9 cellular contexts compared by ENCODE assay signal in genomic region chr6:25971187-25971811, GRCh38. TPM values are rescaled to one million over a fixed set of nuclear protein-coding genes. Genes with fewer than 3 reads are reported as not detected.
A peak's percentile ranks its signal among the peaks of the same experiment; 100 is the strongest.
DNase-seq lines count a peak whose midpoint lies in the region; ATAC-seq and FAIRE-seq lines count a peak whose summit lies in the region.
"Had no signal": no experiment of that assay in that cellular context is flagged by ENCODE, and none has a peak within 500 bp of the region (broad histone marks: within the 10 kb centered on the region; RNA-seq: fewer than 3 reads in every experiment).

No MANE protein-coding gene starts in this region.

- no peak overlapping the region for H3K4me3 Mint-ChIP-seq in activated T-cell treated with anti-CD3 and anti-CD28 coated beads, Interleukin-2, amount 50 U/mL, for 24 hours
- H3K4me3 Mint-ChIP-seq: T-helper 1 cell treated with Interleukin-12 subunit alpha and Interleukin-12 subunit beta and Interleukin-4 antibody, amounts not matched to agents 30 μg/mL and 1 μg/mL, for 36 hours had no signal

- DNase-seq in activated T-cell treated with anti-CD3 and anti-CD28 coated beads, Interleukin-2, amount 50 U/mL, for 24 hours: no peak
- DNase-seq in activated T-cell treated with anti-CD3 and anti-CD28 coated beads, Interleukin-2, amount 50 U/mL, for 1 hour: no peak
- DNase-seq in amniotic stem cell (lab: John Stamatoyannopoulos, UW) (peak; percentile 17), left lobe of liver (ENCODE audit: low spot score) (no peak), urothelium cell line (ENCODE audit: low spot score) (peak; percentile 71), NCI-H187 (lab: John Stamatoyannopoulos, UW) (no peak)
- no peak for DNase-seq in activated effector memory CD4-positive, alpha-beta T cell treated with Interleukin-2 at 50 U/mL for 16 hours
- no peak for DNase-seq in activated CD4-positive, CD25-positive, alpha-beta regulatory T cell (lab: John Stamatoyannopoulos, UW)

- H3K27me3 Mint-ChIP-seq in activated T-cell treated with anti-CD3 and anti-CD28 coated beads, Interleukin-2, amount 50 U/mL, for 24 hours: no peaks in the 10 kb centered on the region

- H3K4me1 Mint-ChIP-seq in activated T-cell treated with anti-CD3 and anti-CD28 coated beads, Interleukin-2, amount 50 U/mL, for 24 hours (ENCODE audit: low read depth): peaks cover 83% of the 10 kb centered on the region

- H3K9me3 Mint-ChIP-seq in activated T-cell treated with anti-CD3 and anti-CD28 coated beads, Interleukin-2, amount 50 U/mL, for 24 hours: no peaks in the 10 kb centered on the region
- H3K9me3 Mint-ChIP-seq: T-helper 1 cell treated with Interleukin-12 subunit alpha and Interleukin-12 subunit beta and Interleukin-4 antibody, amounts not matched to agents 30 μg/mL and 1 μg/mL, for 36 hours had no signal

- H3K36me3 Mint-ChIP-seq in activated T-cell treated with anti-CD3 and anti-CD28 coated beads, Interleukin-2, amount 50 U/mL, for 24 hours (ENCODE audit: low read depth): peaks cover 96% of the 10 kb centered on the region

- FAIRE-seq in urothelium cell line (lab: Jason Lieb, UNC): no peak

- H3K27ac Mint-ChIP-seq in activated T-cell treated with anti-CD3 and anti-CD28 coated beads, Interleukin-2, amount 50 U/mL, for 24 hours: peak overlapping the region; percentile 78
- H3K27ac Mint-ChIP-seq: T-helper 1 cell treated with Interleukin-12 subunit alpha and Interleukin-12 subunit beta and Interleukin-4 antibody, amounts not matched to agents 30 μg/mL and 1 μg/mL, for 36 hours had no signal

- peak; percentile 36 for ATAC-seq in left lobe of liver

RNA-seq across cellular contexts. Expression of gene TRIM38, which starts 8.7 kb away (rescaled TPM):
- total RNA-seq in left lobe of liver: 4.3 TPM

RNA-seq across cellular contexts. Expression of gene SLC17A2, which starts 40.8 kb away (rescaled TPM):
- total RNA-seq in left lobe of liver: 27.6 TPM

Comparison
In these comparisons a context has a peak if more than half of its experiments do, and no peak if none do; other contexts are left out.
1. DNase-seq: peak in amniotic stem cell (single experiment) and urothelium cell line (single experiment); none in activated T-cell treated with anti-CD3 and anti-CD28 coated beads, Interleukin-2, amount 50 U/mL, for 24 hours (single experiment), activated T-cell treated with anti-CD3 and anti-CD28 coated beads, Interleukin-2, amount 50 U/mL, for 1 hour (single experiment), left lobe of liver (single experiment), activated effector memory CD4-positive, alpha-beta T cell treated with Interleukin-2 at 50 U/mL for 16 hours (single experiment), NCI-H187 (0 of 2) and activated CD4-positive, CD25-positive, alpha-beta regulatory T cell (0 of 4).